Comparison of ENCODE assay signal across 1 cellular context in the genomic region with DNA sequence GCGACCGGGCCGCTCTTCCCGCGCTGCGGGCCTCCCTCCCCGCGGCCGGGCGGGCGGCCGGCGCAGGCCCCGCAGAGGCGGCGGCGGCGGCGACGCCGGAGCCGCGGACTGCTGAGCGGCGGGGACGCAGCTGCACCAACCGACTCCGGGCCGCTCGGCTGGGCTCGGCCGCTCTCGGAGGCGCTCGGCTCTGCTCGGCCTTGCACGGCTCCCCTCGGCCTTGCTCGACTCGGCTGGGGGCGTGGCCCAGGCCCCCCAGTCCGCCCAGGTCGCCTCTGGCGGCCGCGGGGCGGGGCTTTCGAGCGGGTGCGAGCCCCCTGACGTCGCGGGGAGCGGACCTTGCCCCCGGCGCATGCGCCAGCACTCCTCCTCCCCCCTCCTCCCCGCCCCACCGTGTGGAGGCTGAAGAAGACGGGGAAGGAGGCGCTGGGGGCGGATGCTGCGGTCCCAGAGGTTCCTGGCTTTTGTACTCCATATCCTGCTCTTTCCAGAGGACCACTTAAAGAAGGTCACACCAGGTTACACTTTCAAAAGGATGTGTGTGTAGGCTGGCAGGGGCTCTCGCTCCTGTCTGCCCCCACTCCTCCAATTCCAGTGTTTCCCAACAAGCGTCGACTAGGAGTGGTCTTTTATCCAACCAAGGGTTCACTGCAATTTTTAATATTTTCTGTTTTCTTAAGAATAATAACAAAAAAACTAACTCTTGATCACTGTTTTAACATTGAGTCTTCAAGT.
TF ChIP-seq lines count a peak whose summit lies in the region.

A gene with protein sequence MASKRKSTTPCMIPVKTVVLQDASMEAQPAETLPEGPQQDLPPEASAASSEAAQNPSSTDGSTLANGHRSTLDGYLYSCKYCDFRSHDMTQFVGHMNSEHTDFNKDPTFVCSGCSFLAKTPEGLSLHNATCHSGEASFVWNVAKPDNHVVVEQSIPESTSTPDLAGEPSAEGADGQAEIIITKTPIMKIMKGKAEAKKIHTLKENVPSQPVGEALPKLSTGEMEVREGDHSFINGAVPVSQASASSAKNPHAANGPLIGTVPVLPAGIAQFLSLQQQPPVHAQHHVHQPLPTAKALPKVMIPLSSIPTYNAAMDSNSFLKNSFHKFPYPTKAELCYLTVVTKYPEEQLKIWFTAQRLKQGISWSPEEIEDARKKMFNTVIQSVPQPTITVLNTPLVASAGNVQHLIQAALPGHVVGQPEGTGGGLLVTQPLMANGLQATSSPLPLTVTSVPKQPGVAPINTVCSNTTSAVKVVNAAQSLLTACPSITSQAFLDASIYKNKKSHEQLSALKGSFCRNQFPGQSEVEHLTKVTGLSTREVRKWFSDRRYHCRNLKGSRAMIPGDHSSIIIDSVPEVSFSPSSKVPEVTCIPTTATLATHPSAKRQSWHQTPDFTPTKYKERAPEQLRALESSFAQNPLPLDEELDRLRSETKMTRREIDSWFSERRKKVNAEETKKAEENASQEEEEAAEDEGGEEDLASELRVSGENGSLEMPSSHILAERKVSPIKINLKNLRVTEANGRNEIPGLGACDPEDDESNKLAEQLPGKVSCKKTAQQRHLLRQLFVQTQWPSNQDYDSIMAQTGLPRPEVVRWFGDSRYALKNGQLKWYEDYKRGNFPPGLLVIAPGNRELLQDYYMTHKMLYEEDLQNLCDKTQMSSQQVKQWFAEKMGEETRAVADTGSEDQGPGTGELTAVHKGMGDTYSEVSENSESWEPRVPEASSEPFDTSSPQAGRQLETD (minus strand): TSS at position 196 of the 735 bp plus-strand sequence. CDS start 112,815 bp downstream, outside the sequence.

TF ChIP-seq in HepG2, 621 proteins besides CTCF, POLR2A, EP300 and RAD21 (continued from another document and continues in another):
- TF ChIP-seq PCBP1 (IDR thresholded peaks at IDR 0.05; ENCODE audit: borderline replicate concordance, low read depth, low read length) (0 out of 2 replicates have a peak, but pooled peaks have one; percentile 51), ATF1 (CRISPR knock-in tag; IDR thresholded peaks at IDR 0.05) (no peak), BRD4 (CRISPR knock-in tag; IDR thresholded peaks at IDR 0.05) (no peak), SUZ12 (IDR thresholded peaks at IDR 0.05; ENCODE audit: low read depth, low read length) (no peak), ZNF841 (CRISPR knock-in tag; IDR thresholded peaks at IDR 0.05; ENCODE audit: borderline replicate concordance) (no peak), NR2C2 (CRISPR knock-in tag; IDR thresholded peaks at IDR 0.05; ENCODE audit: borderline replicate concordance) (no peak; the same call in 1 of the 2 replicates), ZNF720 (CRISPR knock-in tag; IDR thresholded peaks at IDR 0.05) (0 out of 2 replicates have a peak, but pooled peaks have one; percentile 59), ZNF749 (CRISPR knock-in tag; IDR thresholded peaks at IDR 0.05; ENCODE audit: borderline replicate concordance) (no peak), ZNF296 (CRISPR knock-in tag; conservative IDR thresholded peaks at IDR 0.05) (no peak), ZNF83 (CRISPR knock-in tag; IDR thresholded peaks at IDR 0.05; ENCODE audit: borderline replicate concordance) (peak; percentile 75; the same call in 1 of the 2 replicates), ZKSCAN8 (CRISPR knock-in tag; IDR thresholded peaks at IDR 0.05; ENCODE audit: borderline replicate concordance) (peak; percentile 31; the same call in 1 of the 2 replicates), ZSCAN31 (CRISPR knock-in tag; IDR thresholded peaks at IDR 0.05; ENCODE audit: low read depth) (peak; percentile 65), TOE1 (CRISPR knock-in tag; IDR thresholded peaks at IDR 0.05) (no peak), KAT2B (IDR thresholded peaks at IDR 0.05; ENCODE audit: borderline replicate concordance, low read depth, low read length) (no peak), ZNF552 (CRISPR knock-in tag; IDR thresholded peaks at IDR 0.05; ENCODE audit: borderline replicate concordance) (no peak), ZNF607 (CRISPR knock-in tag; IDR thresholded peaks at IDR 0.05; ENCODE audit: borderline replicate concordance) (no peak), MAFF (IDR thresholded peaks at IDR 0.05; ENCODE audit: low read depth, low read length) (no peak), SIX4 (CRISPR knock-in tag; IDR thresholded peaks at IDR 0.05) (no peak), ZNF430 (CRISPR knock-in tag; IDR thresholded peaks at IDR 0.05) (no peak), HES4 (CRISPR knock-in tag; IDR thresholded peaks at IDR 0.05; ENCODE audit: borderline replicate concordance) (no peak), ZSCAN22 (CRISPR knock-in tag; IDR thresholded peaks at IDR 0.05) (no peak; the same call in 1 of the 2 replicates), ISX (CRISPR knock-in tag; conservative IDR thresholded peaks at IDR 0.05) (no peak), HOXA9 (CRISPR knock-in tag; IDR thresholded peaks at IDR 0.05; ENCODE audit: borderline replicate concordance) (no peak), SRF (IDR thresholded peaks at IDR 0.05; ENCODE audit: low read depth, low read length) (peak; percentile 4; the same call in 1 of the 2 replicates), MTA3 (CRISPR knock-in tag; IDR thresholded peaks at IDR 0.05) (no peak), ZNF331 (CRISPR knock-in tag; IDR thresholded peaks at IDR 0.05) (peak; percentile 90)
- TF ChIP-seq, protein P1, sequence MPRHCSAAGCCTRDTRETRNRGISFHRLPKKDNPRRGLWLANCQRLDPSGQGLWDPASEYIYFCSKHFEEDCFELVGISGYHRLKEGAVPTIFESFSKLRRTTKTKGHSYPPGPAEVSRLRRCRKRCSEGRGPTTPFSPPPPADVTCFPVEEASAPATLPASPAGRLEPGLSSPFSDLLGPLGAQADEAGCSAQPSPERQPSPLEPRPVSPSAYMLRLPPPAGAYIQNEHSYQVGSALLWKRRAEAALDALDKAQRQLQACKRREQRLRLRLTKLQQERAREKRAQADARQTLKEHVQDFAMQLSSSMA (CRISPR knock-in tag; IDR thresholded peaks at IDR 0.05) = no peak
- TF ChIP-seq, protein P2, sequence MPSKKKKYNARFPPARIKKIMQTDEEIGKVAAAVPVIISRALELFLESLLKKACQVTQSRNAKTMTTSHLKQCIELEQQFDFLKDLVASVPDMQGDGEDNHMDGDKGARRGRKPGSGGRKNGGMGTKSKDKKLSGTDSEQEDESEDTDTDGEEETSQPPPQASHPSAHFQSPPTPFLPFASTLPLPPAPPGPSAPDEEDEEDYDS (CRISPR knock-in tag; IDR thresholded peaks at IDR 0.05) = peak; percentile 71; the same call in 1 of the 2 replicates
- TF ChIP-seq, protein P3, sequence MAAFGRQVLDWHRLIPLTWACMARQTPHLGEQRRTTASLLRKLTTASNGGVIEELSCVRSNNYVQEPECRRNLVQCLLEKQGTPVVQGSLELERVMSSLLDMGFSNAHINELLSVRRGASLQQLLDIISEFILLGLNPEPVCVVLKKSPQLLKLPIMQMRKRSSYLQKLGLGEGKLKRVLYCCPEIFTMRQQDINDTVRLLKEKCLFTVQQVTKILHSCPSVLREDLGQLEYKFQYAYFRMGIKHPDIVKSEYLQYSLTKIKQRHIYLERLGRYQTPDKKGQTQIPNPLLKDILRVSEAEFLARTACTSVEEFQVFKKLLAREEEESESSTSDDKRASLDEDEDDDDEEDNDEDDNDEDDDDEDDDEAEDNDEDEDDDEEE (CRISPR knock-in tag; IDR thresholded peaks at IDR 0.05) = no peak
- TF ChIP-seq, protein P4, sequence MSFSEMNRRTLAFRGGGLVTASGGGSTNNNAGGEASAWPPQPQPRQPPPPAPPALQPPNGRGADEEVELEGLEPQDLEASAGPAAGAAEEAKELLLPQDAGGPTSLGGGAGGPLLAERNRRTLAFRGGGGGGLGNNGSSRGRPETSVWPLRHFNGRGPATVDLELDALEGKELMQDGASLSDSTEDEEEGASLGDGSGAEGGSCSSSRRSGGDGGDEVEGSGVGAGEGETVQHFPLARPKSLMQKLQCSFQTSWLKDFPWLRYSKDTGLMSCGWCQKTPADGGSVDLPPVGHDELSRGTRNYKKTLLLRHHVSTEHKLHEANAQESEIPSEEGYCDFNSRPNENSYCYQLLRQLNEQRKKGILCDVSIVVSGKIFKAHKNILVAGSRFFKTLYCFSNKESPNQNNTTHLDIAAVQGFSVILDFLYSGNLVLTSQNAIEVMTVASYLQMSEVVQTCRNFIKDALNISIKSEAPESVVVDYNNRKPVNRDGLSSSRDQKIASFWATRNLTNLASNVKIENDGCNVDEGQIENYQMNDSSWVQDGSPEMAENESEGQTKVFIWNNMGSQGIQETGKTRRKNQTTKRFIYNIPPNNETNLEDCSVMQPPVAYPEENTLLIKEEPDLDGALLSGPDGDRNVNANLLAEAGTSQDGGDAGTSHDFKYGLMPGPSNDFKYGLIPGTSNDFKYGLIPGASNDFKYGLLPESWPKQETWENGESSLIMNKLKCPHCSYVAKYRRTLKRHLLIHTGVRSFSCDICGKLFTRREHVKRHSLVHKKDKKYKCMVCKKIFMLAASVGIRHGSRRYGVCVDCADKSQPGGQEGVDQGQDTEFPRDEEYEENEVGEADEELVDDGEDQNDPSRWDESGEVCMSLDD (CRISPR knock-in tag; IDR thresholded peaks at IDR 0.05; ENCODE audit: borderline replicate concordance) = no peak
- TF ChIP-seq, protein P5, sequence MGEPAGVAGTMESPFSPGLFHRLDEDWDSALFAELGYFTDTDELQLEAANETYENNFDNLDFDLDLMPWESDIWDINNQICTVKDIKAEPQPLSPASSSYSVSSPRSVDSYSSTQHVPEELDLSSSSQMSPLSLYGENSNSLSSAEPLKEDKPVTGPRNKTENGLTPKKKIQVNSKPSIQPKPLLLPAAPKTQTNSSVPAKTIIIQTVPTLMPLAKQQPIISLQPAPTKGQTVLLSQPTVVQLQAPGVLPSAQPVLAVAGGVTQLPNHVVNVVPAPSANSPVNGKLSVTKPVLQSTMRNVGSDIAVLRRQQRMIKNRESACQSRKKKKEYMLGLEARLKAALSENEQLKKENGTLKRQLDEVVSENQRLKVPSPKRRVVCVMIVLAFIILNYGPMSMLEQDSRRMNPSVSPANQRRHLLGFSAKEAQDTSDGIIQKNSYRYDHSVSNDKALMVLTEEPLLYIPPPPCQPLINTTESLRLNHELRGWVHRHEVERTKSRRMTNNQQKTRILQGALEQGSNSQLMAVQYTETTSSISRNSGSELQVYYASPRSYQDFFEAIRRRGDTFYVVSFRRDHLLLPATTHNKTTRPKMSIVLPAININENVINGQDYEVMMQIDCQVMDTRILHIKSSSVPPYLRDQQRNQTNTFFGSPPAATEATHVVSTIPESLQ (CRISPR knock-in tag; conservative IDR thresholded peaks at IDR 0.05) = peak; percentile 61; the same call in 1 of the 2 replicates
- TF ChIP-seq, protein P6, sequence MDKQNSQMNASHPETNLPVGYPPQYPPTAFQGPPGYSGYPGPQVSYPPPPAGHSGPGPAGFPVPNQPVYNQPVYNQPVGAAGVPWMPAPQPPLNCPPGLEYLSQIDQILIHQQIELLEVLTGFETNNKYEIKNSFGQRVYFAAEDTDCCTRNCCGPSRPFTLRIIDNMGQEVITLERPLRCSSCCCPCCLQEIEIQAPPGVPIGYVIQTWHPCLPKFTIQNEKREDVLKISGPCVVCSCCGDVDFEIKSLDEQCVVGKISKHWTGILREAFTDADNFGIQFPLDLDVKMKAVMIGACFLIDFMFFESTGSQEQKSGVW (CRISPR knock-in tag; IDR thresholded peaks at IDR 0.05; ENCODE audit: borderline replicate concordance) = no peak
- TF ChIP-seq, protein P7, sequence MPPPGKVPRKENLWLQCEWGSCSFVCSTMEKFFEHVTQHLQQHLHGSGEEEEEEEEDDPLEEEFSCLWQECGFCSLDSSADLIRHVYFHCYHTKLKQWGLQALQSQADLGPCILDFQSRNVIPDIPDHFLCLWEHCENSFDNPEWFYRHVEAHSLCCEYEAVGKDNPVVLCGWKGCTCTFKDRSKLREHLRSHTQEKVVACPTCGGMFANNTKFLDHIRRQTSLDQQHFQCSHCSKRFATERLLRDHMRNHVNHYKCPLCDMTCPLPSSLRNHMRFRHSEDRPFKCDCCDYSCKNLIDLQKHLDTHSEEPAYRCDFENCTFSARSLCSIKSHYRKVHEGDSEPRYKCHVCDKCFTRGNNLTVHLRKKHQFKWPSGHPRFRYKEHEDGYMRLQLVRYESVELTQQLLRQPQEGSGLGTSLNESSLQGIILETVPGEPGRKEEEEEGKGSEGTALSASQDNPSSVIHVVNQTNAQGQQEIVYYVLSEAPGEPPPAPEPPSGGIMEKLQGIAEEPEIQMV (CRISPR knock-in tag; IDR thresholded peaks at IDR 0.05; ENCODE audit: low read depth) = peak; percentile 53
- TF ChIP-seq, protein P8, sequence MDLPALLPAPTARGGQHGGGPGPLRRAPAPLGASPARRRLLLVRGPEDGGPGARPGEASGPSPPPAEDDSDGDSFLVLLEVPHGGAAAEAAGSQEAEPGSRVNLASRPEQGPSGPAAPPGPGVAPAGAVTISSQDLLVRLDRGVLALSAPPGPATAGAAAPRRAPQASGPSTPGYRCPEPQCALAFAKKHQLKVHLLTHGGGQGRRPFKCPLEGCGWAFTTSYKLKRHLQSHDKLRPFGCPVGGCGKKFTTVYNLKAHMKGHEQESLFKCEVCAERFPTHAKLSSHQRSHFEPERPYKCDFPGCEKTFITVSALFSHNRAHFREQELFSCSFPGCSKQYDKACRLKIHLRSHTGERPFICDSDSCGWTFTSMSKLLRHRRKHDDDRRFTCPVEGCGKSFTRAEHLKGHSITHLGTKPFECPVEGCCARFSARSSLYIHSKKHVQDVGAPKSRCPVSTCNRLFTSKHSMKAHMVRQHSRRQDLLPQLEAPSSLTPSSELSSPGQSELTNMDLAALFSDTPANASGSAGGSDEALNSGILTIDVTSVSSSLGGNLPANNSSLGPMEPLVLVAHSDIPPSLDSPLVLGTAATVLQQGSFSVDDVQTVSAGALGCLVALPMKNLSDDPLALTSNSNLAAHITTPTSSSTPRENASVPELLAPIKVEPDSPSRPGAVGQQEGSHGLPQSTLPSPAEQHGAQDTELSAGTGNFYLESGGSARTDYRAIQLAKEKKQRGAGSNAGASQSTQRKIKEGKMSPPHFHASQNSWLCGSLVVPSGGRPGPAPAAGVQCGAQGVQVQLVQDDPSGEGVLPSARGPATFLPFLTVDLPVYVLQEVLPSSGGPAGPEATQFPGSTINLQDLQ (CRISPR knock-in tag; IDR thresholded peaks at IDR 0.05) = no peak; the same call in 1 of the 2 replicates
- TF ChIP-seq, protein P9, sequence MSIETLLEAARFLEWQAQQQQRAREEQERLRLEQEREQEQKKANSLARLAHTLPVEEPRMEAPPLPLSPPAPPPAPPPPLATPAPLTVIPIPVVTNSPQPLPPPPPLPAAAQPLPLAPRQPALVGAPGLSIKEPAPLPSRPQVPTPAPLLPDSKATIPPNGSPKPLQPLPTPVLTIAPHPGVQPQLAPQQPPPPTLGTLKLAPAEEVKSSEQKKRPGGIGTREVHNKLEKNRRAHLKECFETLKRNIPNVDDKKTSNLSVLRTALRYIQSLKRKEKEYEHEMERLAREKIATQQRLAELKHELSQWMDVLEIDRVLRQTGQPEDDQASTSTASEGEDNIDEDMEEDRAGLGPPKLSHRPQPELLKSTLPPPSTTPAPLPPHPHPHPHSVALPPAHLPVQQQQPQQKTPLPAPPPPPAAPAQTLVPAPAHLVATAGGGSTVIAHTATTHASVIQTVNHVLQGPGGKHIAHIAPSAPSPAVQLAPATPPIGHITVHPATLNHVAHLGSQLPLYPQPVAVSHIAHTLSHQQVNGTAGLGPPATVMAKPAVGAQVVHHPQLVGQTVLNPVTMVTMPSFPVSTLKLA (IDR thresholded peaks at IDR 0.05) = 0 out of 2 replicates have a peak, but pooled peaks have one; percentile 3
- TF ChIP-seq, protein P10, sequence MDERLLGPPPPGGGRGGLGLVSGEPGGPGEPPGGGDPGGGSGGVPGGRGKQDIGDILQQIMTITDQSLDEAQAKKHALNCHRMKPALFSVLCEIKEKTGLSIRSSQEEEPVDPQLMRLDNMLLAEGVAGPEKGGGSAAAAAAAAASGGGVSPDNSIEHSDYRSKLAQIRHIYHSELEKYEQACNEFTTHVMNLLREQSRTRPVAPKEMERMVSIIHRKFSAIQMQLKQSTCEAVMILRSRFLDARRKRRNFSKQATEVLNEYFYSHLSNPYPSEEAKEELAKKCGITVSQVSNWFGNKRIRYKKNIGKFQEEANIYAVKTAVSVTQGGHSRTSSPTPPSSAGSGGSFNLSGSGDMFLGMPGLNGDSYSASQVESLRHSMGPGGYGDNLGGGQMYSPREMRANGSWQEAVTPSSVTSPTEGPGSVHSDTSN (CRISPR knock-in tag; IDR thresholded peaks at IDR 0.05) = no peak
